ENCODE assay signal across 17 cellular contexts in genomic region chr4:98406819-98407218, GRCh38.
DNase-seq lines count a peak whose midpoint lies in the region; ATAC-seq lines count a peak whose summit lies in the region.
"Had no signal": no experiment of that assay in that cellular context is flagged by ENCODE, and none has a peak within 500 bp of the region (broad histone marks: within the 10 kb centered on the region; RNA-seq: fewer than 3 reads in every experiment).

No MANE protein-coding gene starts in this region.

- intact Hi-C loops in sciatic nerve (cut with DNase I): no loop called here

- no peaks in the 10 kb centered on the region for H3K9me3 Mint-ChIP-seq in stimulated activated naive B cell treated with anti-CD40 and anti-IgM and Interleukin-4, amounts not matched to agents 10 μg/mL and 1 μg/mL and 100 μg/mL, for 72 hours

- DNase-seq in activated CD4-positive, CD25-positive, alpha-beta regulatory T cell treated with anti-CD3 and anti-CD28 coated beads, Interleukin-2, amount 50 U/mL, for 72 hours: no peak
- no peak for DNase-seq in stimulated activated naive B cell treated with anti-CD40 and anti-IgM and Interleukin-4, amounts not matched to agents 10 μg/mL and 1 μg/mL and 100 μg/mL, for 72 hours
- DNase-seq in sciatic nerve (ENCODE audit: low spot score): no peak
- no peak for DNase-seq in COLO829 (ENCODE audit: low spot score)
- DNase-seq: activated CD8-positive, alpha-beta memory T cell treated with anti-CD3 and anti-CD28 coated beads for 24 hours; activated naive CD4-positive, alpha-beta T cell treated with Interleukin-2 at 50 U/mL for 16 hours; C1 segment of cervical spinal cord; DMS79 treated with DMSO at 0.1 percent for 48 hours; dorsolateral prefrontal cortex; heart right ventricle; mucosa of descending colon; ovary; stimulated activated naive CD4-positive, alpha-beta T cell treated with Interleukin-2 at 50 U/mL for 16 hours had no signal

- H3K27me3 Mint-ChIP-seq in stimulated activated naive B cell treated with anti-CD40 and anti-IgM and Interleukin-4, amounts not matched to agents 10 μg/mL and 1 μg/mL and 100 μg/mL, for 72 hours: no peaks in the 10 kb centered on the region

- no peaks in the 10 kb centered on the region for H3K4me1 Mint-ChIP-seq in stimulated activated naive B cell treated with anti-CD40 and anti-IgM and Interleukin-4, amounts not matched to agents 10 μg/mL and 1 μg/mL and 100 μg/mL, for 72 hours

- H3K36me3 Mint-ChIP-seq in stimulated activated naive B cell treated with anti-CD40 and anti-IgM and Interleukin-4, amounts not matched to agents 10 μg/mL and 1 μg/mL and 100 μg/mL, for 72 hours: peaks cover 16 to 28% of the 10 kb centered on the region in 2 donors

- no peak overlapping the region for H3K27ac Mint-ChIP-seq in stimulated activated naive B cell treated with anti-CD40 and anti-IgM and Interleukin-4, amounts not matched to agents 10 μg/mL and 1 μg/mL and 100 μg/mL, for 72 hours

- ATAC-seq in activated CD4-positive, CD25-positive, alpha-beta regulatory T cell treated with anti-CD3 and anti-CD28 coated beads, Interleukin-2, amount 50 U/mL, for 24 hours: peak; percentile 46 to 64
- ATAC-seq in GM21423 (IDR thresholded peaks at IDR 0.05; ENCODE audit: unreplicated experiment) (peak; percentile 43), HG03108 (IDR thresholded peaks at IDR 0.05; ENCODE audit: unreplicated experiment) (peak; percentile 46), sciatic nerve (no peak), HG02973 (IDR thresholded peaks at IDR 0.05; ENCODE audit: unreplicated experiment) (no peak)
- ATAC-seq in stimulated activated naive B cell treated with anti-CD40 and anti-IgM and Interleukin-4, amounts not matched to agents 10 μg/mL and 1 μg/mL and 100 μg/mL, for 72 hours (replicated peaks): peak; percentile 81 to 88
- ATAC-seq: heart right ventricle, mucosa of descending colon had no signal

- H3K4me3 Mint-ChIP-seq in stimulated activated naive B cell treated with anti-CD40 and anti-IgM and Interleukin-4, amounts not matched to agents 10 μg/mL and 1 μg/mL and 100 μg/mL, for 72 hours: no peak overlapping the region

Comparison
In these comparisons a context has a peak if more than half of its experiments do, and no peak if none do; other contexts are left out.
1. ATAC-seq: peak in activated CD4-positive, CD25-positive, alpha-beta regulatory T cell treated with anti-CD3 and anti-CD28 coated beads, Interleukin-2, amount 50 U/mL, for 24 hours (2 of 2), GM21423 (single experiment), HG03108 (single experiment) and stimulated activated naive B cell treated with anti-CD40 and anti-IgM and Interleukin-4, amounts not matched to agents 10 μg/mL and 1 μg/mL and 100 μg/mL, for 72 hours (2 of 2); none in sciatic nerve (single experiment) and HG02973 (single experiment).